In genomic region chr3:43401171-43401570, GRCh38 we compare ENCODE assay signal across 36 cellular contexts.
"Had no signal": no experiment of that assay in that cellular context is flagged by ENCODE, and none has a peak within 500 bp of the region (broad histone marks: within the 10 kb centered on the region; RNA-seq: fewer than 3 reads in every experiment).

No MANE protein-coding gene starts in this region.

- H3K4me3 Mint-ChIP-seq: activated B cell treated with CpG ODN at 0.5 μM for 24 hours; activated CD4-positive, alpha-beta memory T cell treated with anti-CD3 and anti-CD28 coated beads for 36 hours; activated CD4-positive, alpha-beta T cell treated with anti-CD3 and anti-CD28 coated beads, Interleukin-2, amount 10 ng/mL, durations not matched to agents 24 days and 14 days; activated CD8-positive, alpha-beta T cell treated with anti-CD3 and anti-CD28 coated beads for 36 hours; activated naive CD4-positive, alpha-beta T cell treated with anti-CD3 and anti-CD28 coated beads for 36 hours; activated naive CD8-positive, alpha-beta T cell treated with anti-CD3 and anti-CD28 coated beads for 36 hours; activated T-cell treated with anti-CD3 and anti-CD28 coated beads, Interleukin-2, amount 50 U/mL, for 4 hours; activated T-cell treated with anti-CD3 and anti-CD28 coated beads, Interleukin-2, amount 50 U/mL, for 72 hours; activated T-helper 1 cell treated with anti-CD3 and anti-CD28 coated beads, Interleukin-12 subunit alpha, Interleukin-12 subunit beta, Interleukin-2, Interleukin-4 antibody, amounts not matched to agents 30 ng/mL and 10 ng/mL and 1 ng/mL, durations not matched to agents 14 hours and 24 hours and 36 hours; activated T-helper 17 cell treated with anti-CD3 and anti-CD28 coated beads, Interleukin-2, amount 50 U/mL, for 72 hours; T-cell; T-helper 2 cell treated with Interferon-gamma antibody and Interleukin-4, amounts not matched to agents 5 μg/mL and 100 μg/mL, for 36 hours had no signal

- H3K27me3 ChIP-seq: adrenal gland, body of pancreas, brain microvascular endothelial cell, breast epithelium had no signal

- H3K4me3 ChIP-seq: adrenal gland, body of pancreas, breast epithelium had no signal

- H3K9me3 Mint-ChIP-seq: activated B cell treated with CpG ODN at 0.5 μM for 24 hours; activated CD4-positive, alpha-beta memory T cell treated with anti-CD3 and anti-CD28 coated beads for 36 hours; activated CD4-positive, alpha-beta T cell treated with anti-CD3 and anti-CD28 coated beads, Interleukin-2, amount 10 ng/mL, durations not matched to agents 24 days and 14 days; activated CD8-positive, alpha-beta T cell treated with anti-CD3 and anti-CD28 coated beads for 36 hours; activated naive CD4-positive, alpha-beta T cell treated with anti-CD3 and anti-CD28 coated beads for 36 hours; activated naive CD4-positive, alpha-beta T cell treated with anti-CD3 and anti-CD28 coated beads, Interleukin-2, amount 50 U/mL, for 72 hours; activated naive CD8-positive, alpha-beta T cell treated with anti-CD3 and anti-CD28 coated beads for 36 hours; activated T-cell treated with anti-CD3 and anti-CD28 coated beads, Interleukin-2, amount 50 U/mL, for 4 hours; activated T-cell treated with anti-CD3 and anti-CD28 coated beads, Interleukin-2, amount 50 U/mL, for 72 hours; activated T-helper 1 cell treated with anti-CD3 and anti-CD28 coated beads, Interleukin-12 subunit alpha, Interleukin-12 subunit beta, Interleukin-2, Interleukin-4 antibody, amounts not matched to agents 30 ng/mL and 10 ng/mL and 1 ng/mL, durations not matched to agents 14 hours and 24 hours and 36 hours; activated T-helper 17 cell treated with anti-CD3 and anti-CD28 coated beads, Interleukin-2, amount 50 U/mL, for 72 hours; T-cell; T-helper 2 cell treated with Interferon-gamma antibody and Interleukin-4, amounts not matched to agents 5 μg/mL and 100 μg/mL, for 36 hours had no signal

- FAIRE-seq: astrocyte, TTC549 had no signal

- H3K27ac ChIP-seq: adrenal gland, body of pancreas, brain microvascular endothelial cell, breast epithelium, VCaP had no signal

- ATAC-seq: activated CD8-positive, alpha-beta T cell treated with anti-CD3 and anti-CD28 coated beads for 36 hours; activated naive CD4-positive, alpha-beta T cell treated with anti-CD3 and anti-CD28 coated beads, Interleukin-2, amount 50 U/mL, for 72 hours; activated T-cell treated with anti-CD3 and anti-CD28 coated beads, Interleukin-2, amount 50 U/mL, for 4 hours; activated T-cell treated with anti-CD3 and anti-CD28 coated beads, Interleukin-2, amount 50 U/mL, for 72 hours; activated T-helper 17 cell treated with anti-CD3 and anti-CD28 coated beads, Interleukin-2, amount 50 U/mL, for 72 hours; body of pancreas; T-cell had no signal

- H3K36me3 Mint-ChIP-seq: activated CD4-positive, alpha-beta memory T cell treated with anti-CD3 and anti-CD28 coated beads for 36 hours; activated naive CD4-positive, alpha-beta T cell treated with anti-CD3 and anti-CD28 coated beads, Interleukin-2, amount 50 U/mL, for 72 hours; activated naive CD8-positive, alpha-beta T cell treated with anti-CD3 and anti-CD28 coated beads for 36 hours had no signal

- DNase-seq: activated B cell treated with CpG ODN at 0.5 μM for 24 hours; activated CD4-positive, alpha-beta memory T cell treated with anti-CD3 and anti-CD28 coated beads for 36 hours; activated CD4-positive, alpha-beta T cell treated with anti-CD3 and anti-CD28 coated beads for 4 hours; activated CD4-positive, alpha-beta T cell treated with anti-CD3 and anti-CD28 coated beads, Interleukin-2, amount 10 ng/mL, durations not matched to agents 24 days and 14 days; activated CD4-positive, alpha-beta T cell treated with anti-CD3 and anti-CD28 coated beads, Interleukin-2, amount 50 U/mL, for 1 hour; activated CD4-positive, alpha-beta T cell treated with anti-CD3 and anti-CD28 coated beads, Interleukin-2, amount 50 U/mL, for 4 hours; activated CD4-positive, CD25-positive, alpha-beta regulatory T cell treated with anti-CD3 and anti-CD28 coated beads, Interleukin-2, amount 50 U/mL, for 72 hours; activated CD8-positive, alpha-beta memory T cell treated with anti-CD3 and anti-CD28 coated beads, Interleukin-2, amount 50 U/mL, for 4 hours; activated CD8-positive, alpha-beta T cell treated with anti-CD3 and anti-CD28 coated beads for 36 hours; activated effector memory CD4-positive, alpha-beta T cell treated with anti-CD3 and anti-CD28 coated beads, Interleukin-2, amount 50 U/mL, for 16 hours; activated gamma-delta T cell treated with Interleukin-2 at 50 U/mL for 16 hours; activated naive CD4-positive, alpha-beta T cell; activated naive CD4-positive, alpha-beta T cell treated with anti-CD3 and anti-CD28 coated beads for 36 hours; activated naive CD4-positive, alpha-beta T cell treated with anti-CD3 and anti-CD28 coated beads, Interleukin-2, amount 50 U/mL, for 16 hours; activated naive CD8-positive, alpha-beta T cell treated with anti-CD3 and anti-CD28 coated beads for 36 hours; activated T-cell treated with anti-CD3 and anti-CD28 coated beads for 4 hours; activated T-cell treated with anti-CD3 and anti-CD28 coated beads, Interleukin-2, amount 50 U/mL, for 1 hour; activated T-cell treated with anti-CD3 and anti-CD28 coated beads, Interleukin-2, amount 50 U/mL, for 4 hours; activated T-cell treated with anti-CD3 and anti-CD28 coated beads, Interleukin-2, amount 50 U/mL, for 72 hours; adrenal gland; amniotic stem cell; aorta; body of pancreas; brain microvascular endothelial cell; central memory CD4-positive, alpha-beta T cell; T-cell; T-helper 2 cell; T-helper 9 cell had no signal

- H3K9me3 ChIP-seq: adrenal gland, body of pancreas, breast epithelium had no signal

- H3K4me1 Mint-ChIP-seq: activated B cell treated with CpG ODN at 0.5 μM for 24 hours; activated CD4-positive, alpha-beta T cell treated with anti-CD3 and anti-CD28 coated beads, Interleukin-2, amount 10 ng/mL, durations not matched to agents 24 days and 14 days; activated T-helper 17 cell treated with anti-CD3 and anti-CD28 coated beads, Interleukin-2, amount 50 U/mL, for 72 hours had no signal

- H3K27me3 Mint-ChIP-seq: activated CD4-positive, alpha-beta memory T cell treated with anti-CD3 and anti-CD28 coated beads for 36 hours; activated CD8-positive, alpha-beta T cell treated with anti-CD3 and anti-CD28 coated beads for 36 hours; activated naive CD8-positive, alpha-beta T cell treated with anti-CD3 and anti-CD28 coated beads for 36 hours; activated T-helper 17 cell treated with anti-CD3 and anti-CD28 coated beads, Interleukin-2, amount 50 U/mL, for 72 hours; T-cell had no signal

- H3K27ac Mint-ChIP-seq: activated B cell treated with CpG ODN at 0.5 μM for 24 hours; activated CD4-positive, alpha-beta memory T cell treated with anti-CD3 and anti-CD28 coated beads for 36 hours; activated CD4-positive, alpha-beta T cell treated with anti-CD3 and anti-CD28 coated beads, Interleukin-2, amount 10 ng/mL, durations not matched to agents 24 days and 14 days; activated CD8-positive, alpha-beta T cell treated with anti-CD3 and anti-CD28 coated beads for 36 hours; activated naive CD4-positive, alpha-beta T cell treated with anti-CD3 and anti-CD28 coated beads for 36 hours; activated naive CD4-positive, alpha-beta T cell treated with anti-CD3 and anti-CD28 coated beads, Interleukin-2, amount 50 U/mL, for 72 hours; activated naive CD8-positive, alpha-beta T cell treated with anti-CD3 and anti-CD28 coated beads for 36 hours; activated T-cell treated with anti-CD3 and anti-CD28 coated beads, Interleukin-2, amount 50 U/mL, for 72 hours; activated T-helper 1 cell treated with anti-CD3 and anti-CD28 coated beads, Interleukin-12 subunit alpha, Interleukin-12 subunit beta, Interleukin-2, Interleukin-4 antibody, amounts not matched to agents 30 ng/mL and 10 ng/mL and 1 ng/mL, durations not matched to agents 14 hours and 24 hours and 36 hours; activated T-helper 17 cell treated with anti-CD3 and anti-CD28 coated beads, Interleukin-2, amount 50 U/mL, for 72 hours; T-cell; T-helper 2 cell treated with Interferon-gamma antibody and Interleukin-4, amounts not matched to agents 5 μg/mL and 100 μg/mL, for 36 hours had no signal

- H3K36me3 ChIP-seq: adrenal gland, brain microvascular endothelial cell, breast epithelium had no signal

- H3K4me1 ChIP-seq: adrenal gland, body of pancreas, breast epithelium had no signal
